ENCODE assay signal across 9 cellular contexts in genomic region chr9:116365056-116365471, GRCh38.
A peak's percentile ranks its signal among the peaks of the same experiment; 100 is the strongest.
DNase-seq lines count a peak whose midpoint lies in the region; ATAC-seq lines count a peak whose summit lies in the region.
"Had no signal": no experiment of that assay in that cellular context is flagged by ENCODE, and none has a peak within 500 bp of the region (broad histone marks: within the 10 kb centered on the region; RNA-seq: fewer than 3 reads in every experiment).

No MANE protein-coding gene starts in this region.

- ATAC-seq in HG03378 (IDR thresholded peaks at IDR 0.05; ENCODE audit: unreplicated experiment) = no peak

- DNase-seq in GM03348 (ENCODE audit: low spot score) = peak; percentile 87
- DNase-seq in RKO (ENCODE audit: low spot score) = peak; percentile 15
- peak; percentile 48 for DNase-seq in globus pallidus (ENCODE audit: low spot score)
- DNase-seq in retina = peak; percentile 40
- DNase-seq in OCI-M1 (lab: John Stamatoyannopoulos, UW) = no peak
- DNase-seq in islet precursor cell = no peak
- no peak for DNase-seq in activated naive CD4-positive, alpha-beta T cell treated with Interleukin-2 at 50 U/mL for 16 hours
- DNase-seq: central memory CD4-positive, alpha-beta T cell had no signal

Comparison
In these comparisons a context has a peak if more than half of its experiments do, and no peak if none do; other contexts are left out.
1. DNase-seq: peak in GM03348 (single experiment), RKO (single experiment), globus pallidus (single experiment) and retina (single experiment); none in OCI-M1 (single experiment), islet precursor cell (single experiment) and activated naive CD4-positive, alpha-beta T cell treated with Interleukin-2 at 50 U/mL for 16 hours (single experiment).